ENCODE assay signal across 8 cellular contexts in genomic region chr7:92833024-92833765, GRCh38. TPM values are rescaled to one million over a fixed set of nuclear protein-coding genes. Genes with fewer than 3 reads are reported as not detected.
DNase-seq lines count a peak whose midpoint lies in the region; ATAC-seq and TF ChIP-seq lines count a peak whose summit lies in the region.

No MANE protein-coding gene starts in this region.

- no peaks in the 10 kb centered on the region for H3K9me3 ChIP-seq in Loucy (ENCODE audit: insufficient read depth, low read depth, low read length)

- H3K27ac Mint-ChIP-seq in activated naive CD8-positive, alpha-beta T cell: peak overlapping the region; percentile 97

- peak overlapping the region; percentile 96 for H3K4me3 Mint-ChIP-seq in activated naive CD8-positive, alpha-beta T cell

- peaks cover 21% of the 10 kb centered on the region; the same call in 1 of the 2 replicates for H3K27me3 ChIP-seq in H7 (ENCODE audit: control insufficient read depth, insufficient read depth, low read length)
- peaks cover 54% of the 10 kb centered on the region for H3K27me3 ChIP-seq in Loucy (ENCODE audit: insufficient read depth, low read length, poor library complexity, severe bottlenecking)

- H2AFZ ChIP-seq in Loucy (ENCODE audit: low read length): no peak overlapping the region

- no peaks in the 10 kb centered on the region for H3K9me2 ChIP-seq in Loucy (replicated peaks; ENCODE audit: low read depth, low read length)

- intact Hi-C loops in cardiac septum (cut with DNase I) (loop anchor here (1.0 to 10.0 kb wide), 5 partner anchors 48 to 588 kb away; partner anchors contain the start of genes ANKIB1 and KRIT1), posterior cingulate gyrus (cut with DNase I) (loop anchor here (1.0 to 10.0 kb wide), 5 partner anchors 51 to 222 kb away; no protein-coding TSS in a partner anchor)

- H3K36me3 ChIP-seq in H7 (replicated peaks; ENCODE audit: control insufficient read depth, insufficient read depth, low read length): no peaks in the 10 kb centered on the region
- peaks cover 53% of the 10 kb centered on the region for H3K36me3 ChIP-seq in Loucy (ENCODE audit: insufficient read depth, low read length)

- peaks cover 22% of the 10 kb centered on the region for H3K36me3 Mint-ChIP-seq in activated naive CD8-positive, alpha-beta T cell

- H3K9ac ChIP-seq in Loucy (ENCODE audit: low read depth, low read length, poor library complexity, severe bottlenecking): peak overlapping the region; percentile 98

- DNase-seq in GF-D8 (lab: John Stamatoyannopoulos, UW) (peak; percentile 44), H7 (peak; percentile 87), cardiac septum (ENCODE audit: low spot score) (peak; percentile 95), posterior cingulate gyrus (peak; percentile 70 to 97 (median 83)), ureter (ENCODE audit: low spot score) (peak; percentile 90)

- H3K4me1 ChIP-seq in Loucy (ENCODE audit: insufficient read depth, low read length, poor library complexity, severe bottlenecking): peaks cover 33% of the 10 kb centered on the region

- H4K20me1 ChIP-seq in Loucy (ENCODE audit: insufficient read depth, low read length, poor library complexity, severe bottlenecking): peaks cover 60% of the 10 kb centered on the region

- H3K4me3 ChIP-seq in H7 (ENCODE audit: insufficient read depth, low read depth, low read length) (peak overlapping the region; percentile 86), Loucy (ENCODE audit: low read length, poor library complexity, severe bottlenecking) (peak overlapping the region; percentile 87)

- peaks cover 5% of the 10 kb centered on the region for H3F3A ChIP-seq in Loucy (ENCODE audit: low read depth)

- H3K79me2 ChIP-seq in Loucy (ENCODE audit: insufficient read depth, low read length): peaks cover 100% of the 10 kb centered on the region

- H3K27me3 Mint-ChIP-seq in activated naive CD8-positive, alpha-beta T cell: no peaks in the 10 kb centered on the region

- peak overlapping the region; percentile 90 for H3K4me2 ChIP-seq in Loucy (ENCODE audit: low read depth, low read length, poor library complexity, severe bottlenecking)

- peak; percentile 64 for TF ChIP-seq CTCF in Loucy (conservative IDR thresholded peaks at IDR 0.05; ENCODE audit: low read length)

- H3K4me1 Mint-ChIP-seq in activated naive CD8-positive, alpha-beta T cell (ENCODE audit: low read depth): peaks cover 56% of the 10 kb centered on the region

- peak; percentile 63 for ATAC-seq in SK-N-SH treated with all-trans-retinoic acid at 6 μM for 48 hours

- no peaks in the 10 kb centered on the region for H3K9me3 Mint-ChIP-seq in activated naive CD8-positive, alpha-beta T cell (ENCODE audit: low read depth)

TF ChIP-seq in SK-N-SH treated with all-trans-retinoic acid at 6 μM for 48 hours, 23 proteins besides CTCF, POLR2A, EP300 and RAD21:
- TF ChIP-seq ARNTL (CRISPR knock-in tag; IDR thresholded peaks at IDR 0.05; ENCODE audit: borderline replicate concordance, low read depth): no peak
- peak; percentile 73; the same call in 1 of the 2 replicates for TF ChIP-seq ZFP3 (CRISPR knock-in tag; IDR thresholded peaks at IDR 0.05)
- TF ChIP-seq ZFP30 (CRISPR knock-in tag; IDR thresholded peaks at IDR 0.05): no peak
- 0 out of 2 replicates have a peak, but pooled peaks have one; percentile 14 for TF ChIP-seq POU6F1 (CRISPR knock-in tag; IDR thresholded peaks at IDR 0.05; ENCODE audit: borderline replicate concordance, low read depth)
- no peak for TF ChIP-seq ZNF70 (CRISPR knock-in tag; IDR thresholded peaks at IDR 0.05)
- TF ChIP-seq ZC3H10 (CRISPR knock-in tag; IDR thresholded peaks at IDR 0.05): no peak
- TF ChIP-seq SNAI2 (CRISPR knock-in tag; IDR thresholded peaks at IDR 0.05): 0 out of 2 replicates have a peak, but pooled peaks have one; percentile 54
- no peak for TF ChIP-seq GLIS3 (CRISPR knock-in tag; IDR thresholded peaks at IDR 0.05)
- no peak for TF ChIP-seq BACH2 (CRISPR knock-in tag; IDR thresholded peaks at IDR 0.05; ENCODE audit: borderline replicate concordance)
- TF ChIP-seq RARB (CRISPR knock-in tag; IDR thresholded peaks at IDR 0.05): no peak
- TF ChIP-seq PPARA (CRISPR knock-in tag; IDR thresholded peaks at IDR 0.05; ENCODE audit: borderline replicate concordance): no peak
- no peak for TF ChIP-seq CREB5 (CRISPR knock-in tag; IDR thresholded peaks at IDR 0.05; ENCODE audit: low read depth)
- peak; percentile 69; the same call in 1 of the 2 replicates for TF ChIP-seq TSHZ2 (CRISPR knock-in tag; IDR thresholded peaks at IDR 0.05)
- no peak for TF ChIP-seq PATZ1 (CRISPR knock-in tag; IDR thresholded peaks at IDR 0.05; ENCODE audit: borderline replicate concordance)
- TF ChIP-seq ISL1 (CRISPR knock-in tag; IDR thresholded peaks at IDR 0.05): no peak

RNA-seq across cellular contexts. Expression of gene CDK6, which starts 3.2 kb away (rescaled TPM):
- total RNA-seq in H7 (2014; rRNA removed; shearing (Covaris generic)): 32.1 and 48.6 TPM in 2 replicates
- total RNA-seq in cardiac septum: 12.4 TPM
- 24.8 TPM for total RNA-seq in ureter

Comparison
In these comparisons a context has a peak if more than half of its experiments do, and no peak if none do; other contexts are left out.
1. Peak in every context shown above with its lines: DNase-seq, ATAC-seq and H3K4me3 ChIP-seq.
2. DNase-seq: peak in every context shown above with its lines; median percentile 95 in cardiac septum; 90 in ureter; 87 in H7; 83 in posterior cingulate gyrus; 44 in GF-D8.